ENCODE assay signal across 9 cellular contexts in the genomic region with DNA sequence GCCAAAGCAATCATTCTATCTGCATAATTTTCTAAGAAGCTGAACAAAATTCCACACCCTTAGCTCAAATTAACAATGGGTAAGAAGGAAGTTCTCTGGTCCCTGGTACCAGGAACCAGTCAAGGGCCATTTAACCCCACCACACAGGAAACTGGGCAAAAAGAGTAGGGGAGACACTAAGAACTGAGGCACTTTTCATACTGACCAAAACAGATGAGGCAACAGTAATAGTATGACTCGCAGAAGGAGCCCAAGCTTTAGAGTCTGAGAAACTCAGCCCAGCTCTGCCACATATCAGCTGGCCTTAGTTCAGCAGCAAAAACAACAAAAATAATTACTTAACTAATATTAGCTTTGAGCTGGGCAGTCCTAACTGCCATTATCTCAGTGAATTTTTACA.
A peak's percentile ranks its signal among the peaks of the same experiment; 100 is the strongest.
DNase-seq lines count a peak whose midpoint lies in the region; ATAC-seq and TF ChIP-seq lines count a peak whose summit lies in the region.
"Had no signal": no experiment of that assay in that cellular context is flagged by ENCODE, and none has a peak within 500 bp of the region (broad histone marks: within the 10 kb centered on the region; RNA-seq: fewer than 3 reads in every experiment).

No MANE protein-coding gene starts in this region.

- H3K27me3 ChIP-seq in upper lobe of left lung, result no peaks in the 10 kb centered on the region

- H3K36me3 Mint-ChIP-seq in activated T-cell treated with anti-CD3 and anti-CD28 coated beads, Interleukin-2, amount 50 U/mL, for 72 hours (ENCODE audit: insufficient read depth in 2 of 2), result peaks cover 18 to 26% of the 10 kb centered on the region in 2 donors
- H3K36me3 Mint-ChIP-seq in T-helper 17 cell (ENCODE audit: low read depth), result peaks cover 14% of the 10 kb centered on the region

- H3K27ac ChIP-seq in upper lobe of left lung, result peak overlapping the region; percentile 70 to 80 (median 72)

- DNase-seq in activated T-cell treated with anti-CD3 and anti-CD28 coated beads, Interleukin-2, amount 50 U/mL, for 72 hours, result no peak
- no peak for DNase-seq in activated T-cell treated with anti-CD3 and anti-CD28 coated beads, Interleukin-2, amount 50 U/mL, for 48 hours
- no peak for DNase-seq in T-helper 17 cell
- DNase-seq in fibroblast of pulmonary artery (ENCODE audit: low read depth), result peak; percentile 58
- no peak for DNase-seq in upper lobe of left lung
- DNase-seq in NCI-H510A treated with DMSO at 0.1 percent for 48 hours (lab: John Stamatoyannopoulos, UW), result no peak
- DNase-seq: stimulated activated CD8-positive, alpha-beta memory T cell treated with anti-CD3 and anti-CD28 coated beads, Interleukin-4, amount 100 ng/mL, for 48 hours had no signal

- peak overlapping the region; percentile 96 for H3K27ac Mint-ChIP-seq in activated T-cell treated with anti-CD3 and anti-CD28 coated beads, Interleukin-2, amount 50 U/mL, for 72 hours
- H3K27ac Mint-ChIP-seq in T-helper 17 cell, result peak overlapping the region; percentile 99

- H3K9me3 ChIP-seq in T-helper 17 cell (ENCODE audit: control insufficient read depth, low read length, poor library complexity, severe bottlenecking) (no peaks in the 10 kb centered on the region), upper lobe of left lung (no peaks in the 10 kb centered on the region)

- no peaks in the 10 kb centered on the region for H3K27me3 Mint-ChIP-seq in activated T-cell treated with anti-CD3 and anti-CD28 coated beads, Interleukin-2, amount 50 U/mL, for 72 hours (ENCODE audit: low read depth)
- H3K27me3 Mint-ChIP-seq in T-helper 17 cell, result no peaks in the 10 kb centered on the region

- TF ChIP-seq EP300 in upper lobe of left lung (IDR thresholded peaks at IDR 0.05), result no peak

- no peaks in the 10 kb centered on the region for H3K9me3 Mint-ChIP-seq in activated T-cell treated with anti-CD3 and anti-CD28 coated beads, Interleukin-2, amount 50 U/mL, for 72 hours

- H3K4me3 ChIP-seq in fibroblast of pulmonary artery (replicated peaks; ENCODE audit: low read depth, low read length), result no peak overlapping the region
- no peak overlapping the region for H3K4me3 ChIP-seq in upper lobe of left lung

- no peaks in the 10 kb centered on the region for H3K36me3 ChIP-seq in upper lobe of left lung

- peaks cover 40 to 59% (median 47%) of the 10 kb centered on the region in 4 donors for H3K4me1 ChIP-seq in upper lobe of left lung

- peaks cover 92% of the 10 kb centered on the region for H3K4me1 Mint-ChIP-seq in activated T-cell treated with anti-CD3 and anti-CD28 coated beads, Interleukin-2, amount 50 U/mL, for 72 hours (ENCODE audit: low read depth)
- H3K4me1 Mint-ChIP-seq in T-helper 17 cell, result peaks cover 78% of the 10 kb centered on the region

- 55 to 70% methylated on average over 1 of the region's 1 CpG for WGBS in upper lobe of left lung, 2 donors

- no peak for TF ChIP-seq POLR2A in upper lobe of left lung (IDR thresholded peaks at IDR 0.05)

- TF ChIP-seq CTCF in fibroblast of pulmonary artery (IDR thresholded peaks at IDR 0.05; ENCODE audit: low read length, missing control alignments) (no peak), upper lobe of left lung (IDR thresholded peaks at IDR 0.05) (no peak)

- H3K4me3 Mint-ChIP-seq in activated T-cell treated with anti-CD3 and anti-CD28 coated beads, Interleukin-2, amount 50 U/mL, for 72 hours, result peak overlapping the region; percentile 30 to 78
- peak overlapping the region; percentile 77 for H3K4me3 Mint-ChIP-seq in T-helper 17 cell

- ATAC-seq in activated T-cell treated with anti-CD3 and anti-CD28 coated beads, Interleukin-2, amount 50 U/mL, for 72 hours (replicated peaks in 1 of 2), result peak; percentile 69 to 79
- ATAC-seq in T-helper 17 cell, result no peak
- peak in 1 of 2 donors; percentile 39 for ATAC-seq in upper lobe of left lung (ENCODE audit: low FRiP score in 2 of 2)
- ATAC-seq in GM21723 (IDR thresholded peaks at IDR 0.05; ENCODE audit: unreplicated experiment), result no peak
- no peak for ATAC-seq in HG03565 (IDR thresholded peaks at IDR 0.05; ENCODE audit: unreplicated experiment)

Comparison
In these comparisons a context has a peak if more than half of its experiments do, and no peak if none do; other contexts are left out.
1. ATAC-seq: peak in activated T-cell treated with anti-CD3 and anti-CD28 coated beads, Interleukin-2, amount 50 U/mL, for 72 hours (2 of 2); none in T-helper 17 cell (single experiment), GM21723 (single experiment) and HG03565 (single experiment).